Comparison of ENCODE assay signal across 27 cellular contexts in the genomic region with DNA sequence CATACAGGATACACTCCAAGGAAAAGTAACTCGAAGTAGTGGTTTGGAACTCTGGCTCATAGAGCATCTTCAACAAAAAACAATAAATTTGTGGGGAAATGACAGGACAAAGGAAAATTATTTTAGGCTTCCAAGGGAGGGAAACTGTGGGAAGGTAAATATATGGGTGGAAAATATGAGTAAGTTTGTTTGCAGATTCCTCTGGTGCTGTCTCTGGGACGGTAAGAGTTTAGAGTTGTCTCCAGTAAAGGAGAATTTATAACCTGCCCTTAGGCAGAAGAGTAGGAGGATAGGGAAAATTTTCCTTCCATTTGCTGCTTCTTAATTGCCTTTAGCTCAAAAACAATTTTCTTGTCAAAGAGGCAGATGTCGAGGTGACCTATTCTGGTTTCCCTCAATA. TPM values are rescaled to one million over a fixed set of nuclear protein-coding genes. Genes with fewer than 3 reads are reported as not detected.
"Had no signal": no experiment of that assay in that cellular context is flagged by ENCODE, and none has a peak within 500 bp of the region (broad histone marks: within the 10 kb centered on the region; RNA-seq: fewer than 3 reads in every experiment).

No MANE protein-coding gene starts in this region.

- H3K36me3 ChIP-seq: SJCRH30 had no signal

- H3K36me3 Mint-ChIP-seq: activated CD4-positive, alpha-beta memory T cell treated with anti-CD3 and anti-CD28 coated beads for 36 hours; activated naive CD8-positive, alpha-beta T cell treated with anti-CD3 and anti-CD28 coated beads for 36 hours had no signal

- H3K9me3 Mint-ChIP-seq: activated B cell treated with CpG ODN at 0.5 μM for 24 hours; activated CD4-positive, alpha-beta memory T cell treated with anti-CD3 and anti-CD28 coated beads for 36 hours; activated CD4-positive, alpha-beta T cell treated with anti-CD3 and anti-CD28 coated beads, Interleukin-2, amount 10 ng/mL, durations not matched to agents 24 days and 14 days; activated naive CD8-positive, alpha-beta T cell treated with anti-CD3 and anti-CD28 coated beads for 36 hours; activated T-cell treated with anti-CD3 and anti-CD28 coated beads, Interleukin-2, amount 50 U/mL, for 4 hours had no signal

- H3K4me3 Mint-ChIP-seq: activated B cell treated with CpG ODN at 0.5 μM for 24 hours; activated CD4-positive, alpha-beta memory T cell treated with anti-CD3 and anti-CD28 coated beads for 36 hours; activated CD4-positive, alpha-beta T cell treated with anti-CD3 and anti-CD28 coated beads, Interleukin-2, amount 10 ng/mL, durations not matched to agents 24 days and 14 days; activated naive CD8-positive, alpha-beta T cell treated with anti-CD3 and anti-CD28 coated beads for 36 hours; activated T-cell treated with anti-CD3 and anti-CD28 coated beads, Interleukin-2, amount 50 U/mL, for 4 hours had no signal

- H3K27me3 Mint-ChIP-seq: activated B cell treated with CpG ODN at 0.5 μM for 24 hours; activated CD4-positive, alpha-beta memory T cell treated with anti-CD3 and anti-CD28 coated beads for 36 hours; activated CD4-positive, alpha-beta T cell treated with anti-CD3 and anti-CD28 coated beads, Interleukin-2, amount 10 ng/mL, durations not matched to agents 24 days and 14 days; activated naive CD8-positive, alpha-beta T cell treated with anti-CD3 and anti-CD28 coated beads for 36 hours had no signal

- H3K27ac Mint-ChIP-seq: activated B cell treated with CpG ODN at 0.5 μM for 24 hours; activated CD4-positive, alpha-beta memory T cell treated with anti-CD3 and anti-CD28 coated beads for 36 hours; activated CD4-positive, alpha-beta T cell treated with anti-CD3 and anti-CD28 coated beads, Interleukin-2, amount 10 ng/mL, durations not matched to agents 24 days and 14 days; activated naive CD8-positive, alpha-beta T cell treated with anti-CD3 and anti-CD28 coated beads for 36 hours had no signal

- H3K4me1 ChIP-seq: SJCRH30 had no signal

- H3K27ac ChIP-seq: RWPE1, SJCRH30 had no signal

- H3K4me3 ChIP-seq: SJCRH30 had no signal

- H3K4me1 Mint-ChIP-seq: activated B cell treated with CpG ODN at 0.5 μM for 24 hours; activated CD4-positive, alpha-beta T cell treated with anti-CD3 and anti-CD28 coated beads, Interleukin-2, amount 10 ng/mL, durations not matched to agents 24 days and 14 days; activated naive CD8-positive, alpha-beta T cell treated with anti-CD3 and anti-CD28 coated beads for 36 hours had no signal

- H3K9me3 ChIP-seq: SJCRH30 had no signal

- H3K27me3 ChIP-seq: SJCRH30 had no signal

- DNase-seq: activated B cell treated with CpG ODN at 0.5 μM for 24 hours; activated CD4-positive, alpha-beta memory T cell treated with anti-CD3 and anti-CD28 coated beads for 36 hours; activated CD4-positive, alpha-beta T cell treated with anti-CD3 and anti-CD28 coated beads for 1 hour; activated CD4-positive, alpha-beta T cell treated with anti-CD3 and anti-CD28 coated beads, Interleukin-2, amount 10 ng/mL, durations not matched to agents 24 days and 14 days; activated CD8-positive, alpha-beta memory T cell treated with anti-CD3 and anti-CD28 coated beads for 24 hours; activated effector memory CD4-positive, alpha-beta T cell treated with anti-CD3 and anti-CD28 coated beads, Interleukin-2, amount 50 U/mL, for 16 hours; activated naive CD4-positive, alpha-beta T cell treated with Interleukin-2 at 50 U/mL for 16 hours; activated naive CD8-positive, alpha-beta T cell treated with anti-CD3 and anti-CD28 coated beads for 36 hours; activated T-cell treated with anti-CD3 and anti-CD28 coated beads, Interleukin-2, amount 50 U/mL, for 4 hours; caudate nucleus; Kasumi-1; KBM-7; NCI-H1048; NCI-H146; NCI-H187 treated with DMSO at 0.1 percent for 48 hours; NCI-H2081 treated with DMSO at 0.1 percent for 48 hours; NCI-H226; NCI-H526; NCI-H82; OCI-M1; Right ventricle myocardium superior; SJCRH30; SW 1271 had no signal

- ATAC-seq: activated T-cell treated with anti-CD3 and anti-CD28 coated beads, Interleukin-2, amount 50 U/mL, for 4 hours; Panc1; SK-N-SH treated with all-trans-retinoic acid at 6 μM for 48 hours had no signal

RNA-seq across cellular contexts. Expression of a gene that starts 19.3 kb away (rescaled TPM):
- total RNA-seq: activated B cell treated with CpG ODN at 0.5 μM for 24 hours; activated CD4-positive, alpha-beta memory T cell treated with anti-CD3 and anti-CD28 coated beads for 36 hours; activated CD4-positive, alpha-beta T cell treated with anti-CD3 and anti-CD28 coated beads, Interleukin-2, amount 10 ng/mL, durations not matched to agents 24 days and 14 days; activated naive CD8-positive, alpha-beta T cell treated with anti-CD3 and anti-CD28 coated beads for 36 hours; activated T-cell treated with anti-CD3 and anti-CD28 coated beads, Interleukin-2, amount 50 U/mL, for 4 hours; T-helper 1 cell treated with Interleukin-12 subunit alpha and Interleukin-12 subunit beta and Interleukin-4 antibody, amounts not matched to agents 30 ng/mL and 1 ng/mL, for 36 hours had no signal
